In the genomic region with DNA sequence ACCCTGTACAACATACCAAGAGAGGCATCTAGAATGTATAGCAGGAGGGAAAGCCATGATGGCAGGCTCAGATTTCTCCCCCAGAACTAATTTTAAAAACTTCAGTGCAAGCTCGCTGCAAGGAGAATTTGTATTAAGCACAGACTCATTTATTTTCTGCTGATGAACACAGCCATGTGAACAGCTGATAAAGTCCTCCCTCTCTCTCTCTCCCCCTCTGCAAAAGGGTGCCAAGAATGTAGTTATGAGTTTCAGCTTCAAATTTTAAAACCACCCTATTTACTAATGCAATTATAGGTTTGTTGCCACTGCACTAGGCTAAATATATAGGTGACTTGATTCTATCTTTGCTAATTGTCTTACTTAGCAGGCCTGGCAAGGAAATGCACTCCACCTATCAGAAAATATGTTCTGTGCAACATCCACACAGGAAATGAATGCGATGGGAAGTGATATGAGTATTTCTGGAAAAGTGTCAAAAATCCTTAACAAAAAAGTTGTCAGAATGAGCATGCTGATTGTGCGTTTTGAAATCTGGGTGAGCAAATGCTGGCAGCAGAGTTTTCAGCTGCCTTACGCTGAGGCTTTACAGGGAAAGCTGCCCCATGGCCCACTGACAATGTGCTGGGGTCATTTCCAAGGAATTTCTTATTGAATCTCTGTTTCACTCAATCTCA, we compare ENCODE assay signal across 19 cellular contexts. TPM values are rescaled to one million over a fixed set of nuclear protein-coding genes. Genes with fewer than 3 reads are reported as not detected.
DNase-seq lines count a peak whose midpoint lies in the region; ATAC-seq and TF ChIP-seq lines count a peak whose summit lies in the region.
"Had no signal": no experiment of that assay in that cellular context is flagged by ENCODE, and none has a peak within 500 bp of the region (broad histone marks: within the 10 kb centered on the region; RNA-seq: fewer than 3 reads in every experiment).

No MANE protein-coding gene starts in this region.

- 72% methylated on average over 3 of the region's 4 CpGs for WGBS in mesenchymal stem cell

- H3K23ac ChIP-seq in mesenchymal stem cell (ENCODE audit: low read length in 2 of 2), result no peak overlapping the region

- H4K91ac ChIP-seq in mesenchymal stem cell (ENCODE audit: low read length), result no peak overlapping the region

- H3K27me3 Mint-ChIP-seq in CD4-positive, alpha-beta T cell, result peaks cover 6% of the 10 kb centered on the region

- no peak for TF ChIP-seq CTCF in AG10803 (conservative IDR thresholded peaks at IDR 0.05; ENCODE audit: low read length)
- TF ChIP-seq CTCF in fibroblast of the aortic adventitia (IDR thresholded peaks at IDR 0.05; ENCODE audit: insufficient read depth, low read length), result no peak
- TF ChIP-seq CTCF in WERI-Rb-1 (IDR thresholded peaks at IDR 0.05; ENCODE audit: low read depth, low read length), result no peak
- TF ChIP-seq CTCF in CD4-positive, alpha-beta T cell (IDR thresholded peaks at IDR 0.05), result no peak

- no peaks in the 10 kb centered on the region for H3K36me3 ChIP-seq in mesenchymal stem cell (ENCODE audit: control insufficient read depth in 1 of 2, insufficient read depth in 2 of 2, low read depth in 1 of 2, low read length in 2 of 2)
- no peaks in the 10 kb centered on the region for H3K36me3 ChIP-seq in WERI-Rb-1
- H3K36me3 ChIP-seq: sigmoid colon had no signal

- no peak overlapping the region for H2BK5ac ChIP-seq in mesenchymal stem cell (ENCODE audit: low read depth, low read length, poor library complexity, severe bottlenecking)

- H3K36me3 Mint-ChIP-seq in CD4-positive, alpha-beta T cell (ENCODE audit: low read depth), result no peaks in the 10 kb centered on the region
- H3K36me3 Mint-ChIP-seq: memory B cell had no signal

- no peak overlapping the region for H2BK120ac ChIP-seq in mesenchymal stem cell (ENCODE audit: low read depth, low read length)

- H3K9me3 Mint-ChIP-seq in CD4-positive, alpha-beta T cell, result no peaks in the 10 kb centered on the region
- H3K9me3 Mint-ChIP-seq: activated naive CD8-positive, alpha-beta T cell treated with anti-CD3 and anti-CD28 coated beads, Interleukin-2, amount 50 U/mL, for 24 hours; memory B cell; T-helper 2 cell treated with Interferon-gamma antibody and Interleukin-4, amounts not matched to agents 5 μg/mL and 100 μg/mL, for 36 hours had no signal

- no peak overlapping the region for H2AK5ac ChIP-seq in mesenchymal stem cell (ENCODE audit: low read length, severe bottlenecking)

- H3K27ac Mint-ChIP-seq in CD4-positive, alpha-beta T cell, result no peak overlapping the region
- H3K27ac Mint-ChIP-seq: activated naive CD8-positive, alpha-beta T cell treated with anti-CD3 and anti-CD28 coated beads, Interleukin-2, amount 50 U/mL, for 24 hours; memory B cell; T-helper 2 cell treated with Interferon-gamma antibody and Interleukin-4, amounts not matched to agents 5 μg/mL and 100 μg/mL, for 36 hours had no signal

- H3K4me2 ChIP-seq in mesenchymal stem cell (ENCODE audit: low read length, poor library complexity, severe bottlenecking), result no peak overlapping the region

- DNase-seq in AG10803 (ENCODE audit: low read depth) (peak; percentile 35), fibroblast of the aortic adventitia (ENCODE audit: low read depth) (peak; percentile 59), mesenchymal stem cell (peak; percentile 13), WERI-Rb-1 (no peak)
- DNase-seq in CD4-positive, alpha-beta T cell, result no peak
- DNase-seq: activated CD8-positive, alpha-beta memory T cell treated with anti-CD3 and anti-CD28 coated beads for 24 hours; activated naive CD8-positive, alpha-beta T cell treated with anti-CD3 and anti-CD28 coated beads, Interleukin-2, amount 50 U/mL, for 24 hours; cerebellar nuclear complex; NCI-H146; SIG-M5; sigmoid colon; stimulated activated CD4-positive, alpha-beta T cell treated with anti-CD3 and anti-CD28 coated beads, Interleukin-1b, Interleukin-23, amount 100 ng/mL, for 48 hours had no signal

- H3K27me3 ChIP-seq in mesenchymal stem cell (ENCODE audit: control insufficient read depth in 1 of 2, insufficient read depth in 1 of 2, low read length in 2 of 2) (no peaks in the 10 kb centered on the region), WERI-Rb-1 (ENCODE audit: insufficient read depth, low read depth, severe bottlenecking) (no peaks in the 10 kb centered on the region)
- H3K27me3 ChIP-seq in CD4-positive, alpha-beta T cell (ENCODE audit: control insufficient read depth, insufficient read depth, low read length), result no peaks in the 10 kb centered on the region
- H3K27me3 ChIP-seq: foreskin keratinocyte, sigmoid colon had no signal

- H3K79me1 ChIP-seq in mesenchymal stem cell (replicated peaks; ENCODE audit: low read length, poor library complexity, severe bottlenecking), result no peaks in the 10 kb centered on the region

- no peak for ATAC-seq in SK-N-SH treated with all-trans-retinoic acid at 6 μM for 48 hours
- ATAC-seq in CD4-positive, alpha-beta T cell (ENCODE audit: poor library complexity), result no peak
- no peak for ATAC-seq in GM21526 (IDR thresholded peaks at IDR 0.05; ENCODE audit: low FRiP score, unreplicated experiment)
- no peak for ATAC-seq in GM19328 (IDR thresholded peaks at IDR 0.05; ENCODE audit: unreplicated experiment)
- ATAC-seq: activated CD4-positive, CD25-positive, alpha-beta regulatory T cell treated with anti-CD3 and anti-CD28 coated beads, Interleukin-2, amount 50 U/mL, for 24 hours; activated naive CD8-positive, alpha-beta T cell treated with anti-CD3 and anti-CD28 coated beads, Interleukin-2, amount 50 U/mL, for 24 hours; foreskin keratinocyte had no signal

- intact Hi-C loops in CD4-positive, alpha-beta T cell (cut with DNase I, micrococcal nuclease), result no loop called here

- H3K9ac ChIP-seq in mesenchymal stem cell (ENCODE audit: low read length), result peak overlapping the region; percentile 10

- no peak overlapping the region for H2BK15ac ChIP-seq in mesenchymal stem cell (ENCODE audit: low read depth, poor library complexity, severe bottlenecking)

- H2AFZ ChIP-seq in mesenchymal stem cell (ENCODE audit: low read depth, low read length), result no peak overlapping the region

- H2BK12ac ChIP-seq in mesenchymal stem cell (ENCODE audit: low read length in 2 of 2), result no peak overlapping the region

- no peaks in the 10 kb centered on the region for H3K4me1 ChIP-seq in mesenchymal stem cell (ENCODE audit: control insufficient read depth, insufficient read depth, low read depth, low read length)
- H3K4me1 ChIP-seq: foreskin keratinocyte had no signal

- no peak overlapping the region for H3K14ac ChIP-seq in mesenchymal stem cell (ENCODE audit: low read length in 2 of 2)

- no peak overlapping the region for H3K4me3 Mint-ChIP-seq in CD4-positive, alpha-beta T cell
- H3K4me3 Mint-ChIP-seq: activated naive CD8-positive, alpha-beta T cell treated with anti-CD3 and anti-CD28 coated beads, Interleukin-2, amount 50 U/mL, for 24 hours; memory B cell; T-helper 2 cell treated with Interferon-gamma antibody and Interleukin-4, amounts not matched to agents 5 μg/mL and 100 μg/mL, for 36 hours had no signal

- H3K9me3 ChIP-seq in mesenchymal stem cell (ENCODE audit: control insufficient read depth, low read length) (no peaks in the 10 kb centered on the region), WERI-Rb-1 (ENCODE audit: severe bottlenecking) (no peaks in the 10 kb centered on the region)
- H3K9me3 ChIP-seq in CD4-positive, alpha-beta T cell (ENCODE audit: control insufficient read depth, low read length), result no peaks in the 10 kb centered on the region
- H3K9me3 ChIP-seq: sigmoid colon had no signal

- POLR2A ChIA-PET in CD4-positive, alpha-beta T cell (lab: Charles Lee), result interaction anchor here (0.6 kb wide), 1 partner anchor 27 kb away, joined by 3 read pairs; no protein-coding TSS in a partner anchor

- H3K27ac ChIP-seq in mesenchymal stem cell (ENCODE audit: low read length, poor library complexity, severe bottlenecking) (no peak overlapping the region), WERI-Rb-1 (no peak overlapping the region)
- no peak overlapping the region for H3K27ac ChIP-seq in CD4-positive, alpha-beta T cell (ENCODE audit: low read depth, low read length)
- H3K27ac ChIP-seq: foreskin keratinocyte, sigmoid colon had no signal

- CTCF ChIA-PET in CD4-positive, alpha-beta T cell (lab: Charles Lee), result no interaction called here

- H3K18ac ChIP-seq in mesenchymal stem cell (ENCODE audit: low read depth in 1 of 2, low read length in 2 of 2), result no peak overlapping the region

- H3K4me3 ChIP-seq in AG10803 (ENCODE audit: low read length) (no peak overlapping the region), fibroblast of the aortic adventitia (ENCODE audit: low read depth, low read length) (no peak overlapping the region), mesenchymal stem cell (ENCODE audit: insufficient read depth in 1 of 2, low read depth in 1 of 2, low read length in 2 of 2) (no peak overlapping the region), WERI-Rb-1 (ENCODE audit: low read depth, low read length) (no peak overlapping the region)
- H3K4me3 ChIP-seq: sigmoid colon had no signal

- no peaks in the 10 kb centered on the region for H3K4me1 Mint-ChIP-seq in CD4-positive, alpha-beta T cell (ENCODE audit: low read depth)
- H3K4me1 Mint-ChIP-seq: activated naive CD8-positive, alpha-beta T cell treated with anti-CD3 and anti-CD28 coated beads, Interleukin-2, amount 50 U/mL, for 24 hours; memory B cell had no signal

- H3K4ac ChIP-seq in mesenchymal stem cell (ENCODE audit: low read depth in 1 of 2, low read length in 2 of 2), result no peak overlapping the region

- H4K8ac ChIP-seq in mesenchymal stem cell (ENCODE audit: low read length), result no peak overlapping the region

TF ChIP-seq in SK-N-SH treated with all-trans-retinoic acid at 6 μM for 48 hours, 23 proteins besides CTCF, POLR2A, EP300 and RAD21 (continues in another document):
- TF ChIP-seq ZNF70 (CRISPR knock-in tag; IDR thresholded peaks at IDR 0.05) (no peak), ZC3H10 (CRISPR knock-in tag; IDR thresholded peaks at IDR 0.05) (no peak), OSR1 (CRISPR knock-in tag; IDR thresholded peaks at IDR 0.05) (no peak)
- TF ChIP-seq, protein P1, sequence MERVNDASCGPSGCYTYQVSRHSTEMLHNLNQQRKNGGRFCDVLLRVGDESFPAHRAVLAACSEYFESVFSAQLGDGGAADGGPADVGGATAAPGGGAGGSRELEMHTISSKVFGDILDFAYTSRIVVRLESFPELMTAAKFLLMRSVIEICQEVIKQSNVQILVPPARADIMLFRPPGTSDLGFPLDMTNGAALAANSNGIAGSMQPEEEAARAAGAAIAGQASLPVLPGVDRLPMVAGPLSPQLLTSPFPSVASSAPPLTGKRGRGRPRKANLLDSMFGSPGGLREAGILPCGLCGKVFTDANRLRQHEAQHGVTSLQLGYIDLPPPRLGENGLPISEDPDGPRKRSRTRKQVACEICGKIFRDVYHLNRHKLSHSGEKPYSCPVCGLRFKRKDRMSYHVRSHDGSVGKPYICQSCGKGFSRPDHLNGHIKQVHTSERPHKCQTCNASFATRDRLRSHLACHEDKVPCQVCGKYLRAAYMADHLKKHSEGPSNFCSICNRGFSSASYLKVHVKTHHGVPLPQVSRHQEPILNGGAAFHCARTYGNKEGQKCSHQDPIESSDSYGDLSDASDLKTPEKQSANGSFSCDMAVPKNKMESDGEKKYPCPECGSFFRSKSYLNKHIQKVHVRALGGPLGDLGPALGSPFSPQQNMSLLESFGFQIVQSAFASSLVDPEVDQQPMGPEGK (CRISPR knock-in tag; IDR thresholded peaks at IDR 0.05; ENCODE audit: borderline replicate concordance), result no peak

RNA-seq across cellular contexts. Expression of gene GHITM, which starts 43.4 kb away (rescaled TPM):
- 117 and 161 TPM in 2 replicates for total RNA-seq in fibroblast of the aortic adventitia (ENCODE audit: low replicate concordance)
- polyA plus RNA-seq in mesenchymal stem cell (2013, experiment 1 of 2), result 108 TPM
- polyA plus RNA-seq in mesenchymal stem cell (2013, experiment 2 of 2), result 114 TPM
- 10 to 100 TPM; 64.7 to 67.9 TPM for total RNA-seq in CD4-positive, alpha-beta T cell

Comparison
In these comparisons a context has a peak if more than half of its experiments do, and no peak if none do; other contexts are left out.
1. DNase-seq: peak in AG10803 (single experiment), fibroblast of the aortic adventitia (single experiment) and mesenchymal stem cell (single experiment); none in WERI-Rb-1 (single experiment) and CD4-positive, alpha-beta T cell (0 of 10).